Comparison of ENCODE assay signal across 8 cellular contexts in the genomic region with DNA sequence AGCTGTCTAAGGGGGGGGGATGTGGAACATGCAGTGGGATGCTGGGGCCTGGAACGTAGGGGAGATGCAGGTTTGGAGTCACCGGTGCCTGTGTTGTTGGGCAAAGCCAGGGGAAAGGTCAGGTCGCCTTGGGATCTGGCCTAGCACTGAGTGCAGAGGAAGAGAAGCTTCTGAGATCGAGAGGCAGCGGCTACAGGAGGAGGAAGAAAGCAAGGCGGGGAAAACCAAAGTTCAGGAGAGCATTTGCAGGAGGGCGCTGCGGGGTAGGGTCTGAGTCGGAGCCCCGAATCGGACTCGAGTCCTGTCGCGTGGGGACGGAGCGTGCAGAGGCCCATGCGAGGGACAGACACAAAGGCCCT. TPM values are rescaled to one million over a fixed set of nuclear protein-coding genes. Genes with fewer than 3 reads are reported as not detected.
DNase-seq lines count a peak whose midpoint lies in the region; ATAC-seq, FAIRE-seq and TF ChIP-seq lines count a peak whose summit lies in the region.

No MANE protein-coding gene starts in this region.

- H3K27me3 ChIP-seq in cardiac muscle cell = no peaks in the 10 kb centered on the region
- H3K27me3 ChIP-seq in adipocyte (replicated peaks; ENCODE audit: control insufficient read depth, insufficient read depth, low read length) = no peaks in the 10 kb centered on the region
- H3K27me3 ChIP-seq in right lobe of liver = no peaks in the 10 kb centered on the region
- H3K27me3 ChIP-seq in upper lobe of left lung = no peaks in the 10 kb centered on the region

- 20% methylated on average over 15 of the region's 17 CpGs for WGBS in right lobe of liver (ENCODE audit: insufficient coverage, low coverage, low lambda C conversion rate, missing lambda C conversion rate)
- WGBS in upper lobe of left lung, 2 donors = 16 to 20% methylated on average over 16 to 17 of the region's 17 CpGs

- no peak for TF ChIP-seq CTCF in cardiac muscle cell (IDR thresholded peaks at IDR 0.05; ENCODE audit: low read depth, low read length)
- TF ChIP-seq CTCF in right lobe of liver (IDR thresholded peaks at IDR 0.05) = no peak
- no peak for TF ChIP-seq CTCF in upper lobe of left lung (IDR thresholded peaks at IDR 0.05)

- TF ChIP-seq EP300 in upper lobe of left lung (IDR thresholded peaks at IDR 0.05) = no peak

- no peak for TF ChIP-seq POLR2A in right lobe of liver (IDR thresholded peaks at IDR 0.05)
- no peak for TF ChIP-seq POLR2A in upper lobe of left lung (IDR thresholded peaks at IDR 0.05)
- TF ChIP-seq POLR2A in H54 (IDR thresholded peaks at IDR 0.05; ENCODE audit: low read depth, low read length) = no peak

- intact Hi-C loops in Right ventricle myocardium superior (cut with DNase I) (loop anchor here (10.0 kb wide), 2 partner anchors 198 to 278 kb away; no protein-coding TSS in a partner anchor), right lobe of liver (cut with DNase I) (no loop called here)

- H3K27ac ChIP-seq in cardiac muscle cell (peak overlapping the region; percentile 98), right lobe of liver (peak overlapping the region in 2 of 3 donors; percentile 69 to 90), upper lobe of left lung (peak overlapping the region; percentile 84 to 98 (median 96))

- peak overlapping the region; percentile 91 for H3K9ac ChIP-seq in adipocyte (ENCODE audit: low read length)

- H3K4me1 ChIP-seq in cardiac muscle cell (ENCODE audit: low read depth) (peaks cover 31% of the 10 kb centered on the region), adipocyte (ENCODE audit: control insufficient read depth, insufficient read depth, low read length) (peaks cover 23% of the 10 kb centered on the region), right lobe of liver (peaks cover 0 to 14% (median 0%) of the 10 kb centered on the region in 4 donors), upper lobe of left lung (peaks cover 28 to 48% (median 39%) of the 10 kb centered on the region in 4 donors)

- H3K4me3 ChIP-seq in cardiac muscle cell = peak overlapping the region; percentile 79
- H3K4me3 ChIP-seq in adipocyte (ENCODE audit: low read length) = peak overlapping the region; percentile 88
- peak overlapping the region; percentile 80 to 90 (median 90) for H3K4me3 ChIP-seq in right lobe of liver
- H3K4me3 ChIP-seq in upper lobe of left lung = peak overlapping the region; percentile 62 to 98 (median 93)

- H3K9me3 ChIP-seq in cardiac muscle cell (ENCODE audit: low read depth) (no peaks in the 10 kb centered on the region), adipocyte (ENCODE audit: control insufficient read depth, low read length) (no peaks in the 10 kb centered on the region), right lobe of liver (no peaks in the 10 kb centered on the region), upper lobe of left lung (no peaks in the 10 kb centered on the region)

- DNase-seq in cardiac muscle cell (ENCODE audit: low read depth in 1 of 2, low spot score in 1 of 2) = no peak
- DNase-seq in Right ventricle myocardium superior = no peak
- DNase-seq in adipocyte (ENCODE audit: low read depth) = no peak
- DNase-seq in right lobe of liver = no peak
- no peak for DNase-seq in upper lobe of left lung
- DNase-seq in COLO829 (ENCODE audit: low spot score) = no peak
- DNase-seq in H54 (ENCODE audit: insufficient read length, low spot score) = no peak
- DNase-seq in superior temporal gyrus (ENCODE audit: extremely low spot score) = no peak

- no peaks in the 10 kb centered on the region for H3K36me3 ChIP-seq in cardiac muscle cell
- H3K36me3 ChIP-seq in adipocyte (ENCODE audit: control insufficient read depth, insufficient read depth, low read length, severe bottlenecking) = no peaks in the 10 kb centered on the region
- H3K36me3 ChIP-seq in right lobe of liver = no peaks in the 10 kb centered on the region
- no peaks in the 10 kb centered on the region for H3K36me3 ChIP-seq in upper lobe of left lung

- FAIRE-seq in H54 (lab: Jason Lieb, UNC) = no peak

- ATAC-seq in Right ventricle myocardium superior (ENCODE audit: poor library complexity) = no peak
- peak in 1 of 4 donors; percentile 1 for ATAC-seq in right lobe of liver
- no peak for ATAC-seq in upper lobe of left lung (ENCODE audit: low FRiP score in 2 of 2)

RNA-seq across cellular contexts. Expression of gene PLCG1, which starts 1.0 kb away (rescaled TPM):
- total RNA-seq in cardiac muscle cell = 67.4 and 87.6 TPM in 2 replicates
- 43.7 and 48.8 TPM in 2 replicates for polyA plus RNA-seq in cardiac muscle cell
- total RNA-seq in Right ventricle myocardium superior = 45.0 TPM
- 10 to 100 TPM in 5 of 6 experiments, 1 to 10 TPM in 1; 9.5 to 22.6 (median 16.6) TPM for total RNA-seq in right lobe of liver
- 100 to 1,000 TPM in 3 of 6 donors, 10 to 100 TPM in 3; 69.8 to 383 (median 99.5) TPM for total RNA-seq in upper lobe of left lung
